ENCODE assay signal across 2 cellular contexts in the genomic region with DNA sequence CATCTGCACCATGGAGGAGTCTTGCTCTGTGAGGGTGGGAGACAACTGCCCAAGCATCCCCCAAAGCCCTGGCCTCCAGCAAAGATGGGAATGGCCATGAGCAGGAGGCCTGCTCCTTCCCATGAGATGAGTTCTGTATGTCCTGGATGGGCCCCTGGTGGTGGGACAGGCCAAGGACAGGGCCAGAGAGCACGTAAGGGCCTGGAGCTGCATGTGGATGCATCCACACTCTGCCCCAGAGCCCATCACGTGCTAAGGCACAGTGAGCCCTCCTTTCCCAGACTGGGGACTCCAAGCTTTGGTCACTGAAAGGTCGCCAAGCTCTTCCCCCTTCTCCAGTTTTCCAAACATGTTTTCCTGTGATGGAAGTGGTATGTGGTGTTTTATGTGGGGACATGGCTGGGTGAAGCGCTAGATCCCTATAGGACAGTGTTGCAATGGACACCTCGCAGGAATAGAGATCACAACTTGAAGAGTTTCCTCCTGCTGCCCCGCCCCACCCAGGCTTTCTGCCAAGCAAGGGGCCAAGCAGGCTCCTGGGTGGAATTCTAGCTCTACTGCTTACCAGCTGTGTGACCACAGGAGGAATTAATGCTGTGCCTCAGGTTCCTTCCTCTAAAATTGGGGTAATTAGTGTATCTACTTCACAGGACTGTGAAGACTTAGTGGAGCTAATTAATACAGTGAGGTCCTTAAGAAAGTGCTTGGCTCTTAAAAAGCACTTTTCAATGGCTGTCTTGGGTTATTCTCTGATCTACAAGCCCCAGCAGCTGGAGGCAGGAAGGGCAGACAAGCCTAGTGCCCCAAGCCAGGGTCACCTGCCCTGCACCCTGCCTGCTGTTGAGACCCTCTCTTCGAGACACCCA.
TF ChIP-seq lines count a peak whose summit lies in the region.

No MANE protein-coding gene starts in this region.

TF ChIP-seq in HCT116, 20 proteins besides CTCF, POLR2A, EP300 and RAD21 (continued from another document):
- TF ChIP-seq ZBTB33 (IDR thresholded peaks at IDR 0.05; ENCODE audit: extremely low read depth, insufficient replicate concordance, low read length) (no peak), FOSL1 (IDR thresholded peaks at IDR 0.05; ENCODE audit: low read depth) (no peak), JUND (IDR thresholded peaks at IDR 0.05) (no peak), EZH2 (IDR thresholded peaks at IDR 0.05) (no peak), SP1 (IDR thresholded peaks at IDR 0.05; ENCODE audit: low read depth) (no peak), REST (IDR thresholded peaks at IDR 0.05; ENCODE audit: low read depth) (no peak), CBX3 (IDR thresholded peaks at IDR 0.05; ENCODE audit: low read depth) (no peak), POLR2AphosphoS5 (IDR thresholded peaks at IDR 0.05; ENCODE audit: low read depth, low read length) (no peak), TCF7L2 (IDR thresholded peaks at IDR 0.05; ENCODE audit: borderline replicate concordance, extremely low read depth, insufficient read depth, insufficient read length) (no peak)
- TF ChIP-seq, protein P1, sequence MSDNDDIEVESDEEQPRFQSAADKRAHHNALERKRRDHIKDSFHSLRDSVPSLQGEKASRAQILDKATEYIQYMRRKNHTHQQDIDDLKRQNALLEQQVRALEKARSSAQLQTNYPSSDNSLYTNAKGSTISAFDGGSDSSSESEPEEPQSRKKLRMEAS (IDR thresholded peaks at IDR 0.05) = no peak
- TF ChIP-seq, protein P2, sequence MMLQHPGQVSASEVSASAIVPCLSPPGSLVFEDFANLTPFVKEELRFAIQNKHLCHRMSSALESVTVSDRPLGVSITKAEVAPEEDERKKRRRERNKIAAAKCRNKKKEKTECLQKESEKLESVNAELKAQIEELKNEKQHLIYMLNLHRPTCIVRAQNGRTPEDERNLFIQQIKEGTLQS (IDR thresholded peaks at IDR 0.05) = no peak

TF ChIP-seq in SK-N-SH treated with all-trans-retinoic acid at 6 μM for 48 hours, 23 proteins besides CTCF, POLR2A, EP300 and RAD21 (continued from another document):
- TF ChIP-seq ESRRG (CRISPR knock-in tag; IDR thresholded peaks at IDR 0.05) (no peak), ZC3H10 (CRISPR knock-in tag; IDR thresholded peaks at IDR 0.05) (no peak), ZNF8 (CRISPR knock-in tag; IDR thresholded peaks at IDR 0.05) (no peak), CREB5 (CRISPR knock-in tag; IDR thresholded peaks at IDR 0.05; ENCODE audit: low read depth) (no peak), ZFP3 (CRISPR knock-in tag; IDR thresholded peaks at IDR 0.05) (no peak)
TF ChIP-seq in SK-N-SH treated with all-trans-retinoic acid at 6 μM for 48 hours: peak in this region for 0.
